ENCODE assay signal across 20 cellular contexts in genomic region chr16:71923941-71924690, GRCh38. TPM values are rescaled to one million over a fixed set of nuclear protein-coding genes. Genes with fewer than 3 reads are reported as not detected.
DNase-seq lines count a peak whose midpoint lies in the region; ATAC-seq, FAIRE-seq and TF ChIP-seq lines count a peak whose summit lies in the region.
"Had no signal": no experiment of that assay in that cellular context is flagged by ENCODE, and none has a peak within 500 bp of the region (broad histone marks: within the 10 kb centered on the region; RNA-seq: fewer than 3 reads in every experiment).

No MANE protein-coding gene starts in this region.

- TF ChIP-seq CTCF in Calu3 (IDR thresholded peaks at IDR 0.05; ENCODE audit: unreplicated experiment) (no peak), astrocyte (IDR thresholded peaks at IDR 0.05; ENCODE audit: insufficient read depth, low read depth, low read length) (no peak), suprapubic skin (IDR thresholded peaks at IDR 0.05) (no peak)

- 77% methylated on average over 10 of the region's 10 CpGs for WGBS in suprapubic skin

- no peak overlapping the region for H3K4me3 ChIP-seq in astrocyte (ENCODE audit: insufficient read depth, low read depth, low read length)
- H3K4me3 ChIP-seq in suprapubic skin, result no peak overlapping the region
- H3K4me3 ChIP-seq: BLaER1 treated with 17β-estradiol and CSF1 and Interleukin-3, amounts not matched to agents 10 nM and 100 nM; mucosa of descending colon; ovary; Peyer's patch had no signal

- H3K27ac ChIP-seq in astrocyte (ENCODE audit: low read depth, low read length) (no peak overlapping the region), suprapubic skin (no peak overlapping the region)
- H3K27ac ChIP-seq: BLaER1 treated with 17β-estradiol and CSF1 and Interleukin-3, amounts not matched to agents 10 nM and 100 nM; epithelial cell of prostate; ovary; Peyer's patch had no signal

- H3K27me3 Mint-ChIP-seq in Calu3 (ENCODE audit: unreplicated experiment) (no peaks in the 10 kb centered on the region), astrocyte (ENCODE audit: low read depth, unreplicated experiment) (no peaks in the 10 kb centered on the region)

- TF ChIP-seq EP300 in suprapubic skin (IDR thresholded peaks at IDR 0.05), result no peak

- no peak for ATAC-seq in HG03571 (IDR thresholded peaks at IDR 0.05; ENCODE audit: unreplicated experiment)
- ATAC-seq: activated naive CD4-positive, alpha-beta T cell treated with anti-CD3 and anti-CD28 coated beads, Interleukin-2, amount 50 U/mL, for 72 hours; mucosa of descending colon had no signal

- H3K9me3 Mint-ChIP-seq in Calu3 (ENCODE audit: low read depth, unreplicated experiment) (no peaks in the 10 kb centered on the region), astrocyte (ENCODE audit: unreplicated experiment) (peaks cover 4% of the 10 kb centered on the region)

- H3K4me3 Mint-ChIP-seq in Calu3 (ENCODE audit: low read depth, unreplicated experiment) (no peak overlapping the region), astrocyte (ENCODE audit: unreplicated experiment) (no peak overlapping the region)

- FAIRE-seq in astrocyte (lab: Jason Lieb, UNC), result no peak
- FAIRE-seq: colon had no signal

- H3K4me1 Mint-ChIP-seq in Calu3 (ENCODE audit: low read depth, unreplicated experiment) (peaks cover 34% of the 10 kb centered on the region), astrocyte (ENCODE audit: low read depth, unreplicated experiment) (peaks cover 34% of the 10 kb centered on the region)

- peaks cover 52% of the 10 kb centered on the region for H3K36me3 ChIP-seq in astrocyte (ENCODE audit: insufficient read depth, low read length)
- H3K36me3 ChIP-seq in suprapubic skin, result peaks cover 92% of the 10 kb centered on the region
- H3K36me3 ChIP-seq: ovary had no signal

- H3K27ac Mint-ChIP-seq in Calu3 (ENCODE audit: unreplicated experiment) (peak overlapping the region; percentile 11), astrocyte (ENCODE audit: unreplicated experiment) (peak overlapping the region; percentile 0)
- H3K27ac Mint-ChIP-seq: activated naive CD4-positive, alpha-beta T cell treated with anti-CD3 and anti-CD28 coated beads, Interleukin-2, amount 50 U/mL, for 72 hours had no signal

- H3K4me1 ChIP-seq in astrocyte (ENCODE audit: insufficient read depth, low read length) (peaks cover 40% of the 10 kb centered on the region), suprapubic skin (peaks cover 25% of the 10 kb centered on the region)

- TF ChIP-seq POLR2A in suprapubic skin (IDR thresholded peaks at IDR 0.05), result no peak

- H3K27me3 ChIP-seq in astrocyte (ENCODE audit: insufficient read depth, low read length) (no peaks in the 10 kb centered on the region), suprapubic skin (no peaks in the 10 kb centered on the region)
- H3K27me3 ChIP-seq: BLaER1 treated with 17β-estradiol and CSF1 and Interleukin-3, amounts not matched to agents 10 nM and 100 nM; ovary; Peyer's patch had no signal

- intact Hi-C loops in Calu3 (cut with micrococcal nuclease; ENCODE audit: unreplicated experiment), result no loop called here

- BruUV-seq in Calu3 (replicated peaks; lab: Mats Ljungman, UMichigan), result no TSS peak

- peak overlapping the region; percentile 28 for H3K4me2 ChIP-seq in astrocyte (ENCODE audit: low read length)
- H3K4me2 ChIP-seq: BLaER1 treated with 17β-estradiol and CSF1 and Interleukin-3, amounts not matched to agents 10 nM and 100 nM had no signal

- CTCF ChIA-PET in Calu3 (lab: Charles Lee), result no interaction called here

- peaks cover 53% of the 10 kb centered on the region for H3K79me2 ChIP-seq in astrocyte (ENCODE audit: insufficient read depth, low read length)

- H3K36me3 Mint-ChIP-seq in Calu3 (ENCODE audit: insufficient read depth, unreplicated experiment) (peaks cover 87% of the 10 kb centered on the region), astrocyte (ENCODE audit: low read depth, unreplicated experiment) (peaks cover 38% of the 10 kb centered on the region)

- H3K9me3 ChIP-seq in astrocyte (ENCODE audit: insufficient read depth, low read depth, low read length) (peaks cover 2% of the 10 kb centered on the region), suprapubic skin (no peaks in the 10 kb centered on the region)
- H3K9me3 ChIP-seq: mucosa of descending colon, ovary, Peyer's patch had no signal

- H3K9ac ChIP-seq in astrocyte (ENCODE audit: low read length), result no peak overlapping the region
- H3K9ac ChIP-seq: BLaER1 treated with 17β-estradiol and CSF1 and Interleukin-3, amounts not matched to agents 10 nM and 100 nM had no signal

- H4K20me1 ChIP-seq in astrocyte (ENCODE audit: insufficient read depth, low read length), result peaks cover 75% of the 10 kb centered on the region

- H2AFZ ChIP-seq in astrocyte (ENCODE audit: low read depth, low read length), result no peak overlapping the region

- DNase-seq in Calu3 (peak; percentile 58), H4 (ENCODE audit: low spot score) (peak; percentile 27), astrocyte (ENCODE audit: low read depth) (peak; percentile 67), iris pigment epithelial cell (ENCODE audit: low read depth) (peak; percentile 64), suprapubic skin (ENCODE audit: low spot score in 2 of 2) (no peak), NCI-H1092 (lab: John Stamatoyannopoulos, UW) (no peak)
- DNase-seq: activated CD4-positive, CD25-positive, alpha-beta regulatory T cell; head of caudate nucleus; kidney glomerular epithelial cell; MM.1S; mucosa of descending colon; NCI-H2029 treated with DMSO at 0.1 percent for 48 hours; ovary; Peyer's patch; stimulated activated CD4-positive, alpha-beta T cell treated with anti-CD3 and anti-CD28 coated beads, Interleukin-4, amount 100 ng/mL, for 24 hours had no signal

RNA-seq across cellular contexts. Expression of gene IST1, which starts 28.8 kb away (rescaled TPM):
- 252 and 269 TPM in 2 replicates for total RNA-seq in Calu3 (2022)
- 220 and 229 TPM in 2 replicates for total RNA-seq in H4 (2014; rRNA removed; shearing (Covaris generic))
- total RNA-seq in astrocyte, result 232 and 241 TPM in 2 replicates
- total RNA-seq in suprapubic skin, result 100 to 1,000 TPM; 171 to 405 (median 201) TPM

RNA-seq across cellular contexts. Expression of gene ZNF821, which starts 40.1 kb away (rescaled TPM):
- total RNA-seq in Calu3 (2022) (12.3 and 13.1 TPM in 2 replicates), astrocyte (9.3 and 10.4 TPM in 2 replicates), suprapubic skin (10 to 100 TPM in 2 of 4 donors, 1 to 10 TPM in 2; 7.4 to 17.6 (median 12.1) TPM)
- 5.5 and 7.0 TPM in 2 replicates for total RNA-seq in H4 (2014; rRNA removed; shearing (Covaris generic))

Comparison
In these comparisons a context has a peak if more than half of its experiments do, and no peak if none do; other contexts are left out.
1. DNase-seq: peak in Calu3 (single experiment), H4 (single experiment), astrocyte (single experiment) and iris pigment epithelial cell (single experiment); none in suprapubic skin (0 of 2) and NCI-H1092 (single experiment).